ENCODE assay signal across 25 cellular contexts in the genomic region with DNA sequence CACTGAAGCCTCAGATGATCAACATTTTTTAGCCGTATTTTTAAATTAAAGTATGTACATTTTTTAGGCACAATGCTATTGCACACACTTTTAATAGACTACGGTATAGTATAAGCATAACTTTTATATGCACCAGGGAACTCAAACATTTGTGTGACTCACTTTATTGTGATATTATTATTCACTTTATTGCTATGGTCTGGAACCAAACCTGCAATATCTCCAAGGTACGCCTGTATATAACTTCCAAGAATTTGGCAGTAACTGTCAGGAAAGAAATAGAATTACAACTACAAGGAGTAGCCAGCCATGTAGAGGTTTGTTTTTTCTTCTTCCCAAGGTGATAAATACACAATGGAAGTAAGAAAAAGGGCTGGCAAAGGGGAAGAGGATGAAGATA.
"Had no signal": no experiment of that assay in that cellular context is flagged by ENCODE, and none has a peak within 500 bp of the region (broad histone marks: within the 10 kb centered on the region; RNA-seq: fewer than 3 reads in every experiment).

No MANE protein-coding gene starts in this region.

- H3K4me3 ChIP-seq: dorsolateral prefrontal cortex, gastrocnemius medialis, lung, ovary, psoas muscle, sigmoid colon, testis, tibial nerve, upper lobe of right lung, vagina had no signal

- H3K27me3 ChIP-seq: dorsolateral prefrontal cortex, gastrocnemius medialis, ovary, testis, tibial nerve, upper lobe of right lung, vagina had no signal

- H3K4me1 ChIP-seq: gastrocnemius medialis, psoas muscle, testis had no signal

- H3K36me3 ChIP-seq: gastrocnemius medialis, ovary, sigmoid colon, tibial nerve, upper lobe of right lung, vagina had no signal

- DNase-seq: dorsolateral prefrontal cortex; effector CD4-positive, alpha-beta T cell; foreskin fibroblast; gastrocnemius medialis; naive thymus-derived CD8-positive, alpha-beta T cell; nephron progenitor cell; nucleus accumbens; ovary; posterior cingulate gyrus; psoas muscle; right cardiac atrium; sigmoid colon; stimulated activated CD4-positive, alpha-beta T cell treated with anti-CD3 and anti-CD28 coated beads, Interleukin-2, amount 100 ng/mL, for 24 hours; stimulated activated CD4-positive, alpha-beta T cell treated with anti-CD3 and anti-CD28 coated beads, Interleukin-4, amount 100 ng/mL, for 24 hours; stimulated activated naive CD8-positive, alpha-beta T cell treated with anti-CD3 and anti-CD28 coated beads, Interleukin-15, Interleukin-2, amounts not matched to agents 100 U/mL and 50 U/mL, for 24 hours; substantia nigra; testis; upper lobe of right lung had no signal

- ATAC-seq: esophagus mucosa; gastrocnemius medialis; left lobe of liver; naive thymus-derived CD8-positive, alpha-beta T cell; psoas muscle; right cardiac atrium; stimulated activated effector memory CD8-positive, alpha-beta T cell treated with anti-CD3 and anti-CD28 coated beads, Interleukin-12 subunit alpha, Interleukin-12 subunit beta, amount 100 ng/mL, for 72 hours; stimulated activated naive CD8-positive, alpha-beta T cell treated with anti-CD3 and anti-CD28 coated beads, Interleukin-15, Interleukin-2, amounts not matched to agents 100 U/mL and 50 U/mL, for 24 hours; upper lobe of right lung had no signal

- H3K27ac ChIP-seq: dorsolateral prefrontal cortex, epithelial cell of prostate, gastrocnemius medialis, ovary, psoas muscle, sigmoid colon, testis, tibial nerve, upper lobe of right lung, vagina had no signal

- H3K9me3 ChIP-seq: gastrocnemius medialis, ovary, psoas muscle, sigmoid colon, testis, tibial nerve, upper lobe of right lung, vagina had no signal
